Comparison of ENCODE assay signal across 8 cellular contexts in the genomic region with DNA sequence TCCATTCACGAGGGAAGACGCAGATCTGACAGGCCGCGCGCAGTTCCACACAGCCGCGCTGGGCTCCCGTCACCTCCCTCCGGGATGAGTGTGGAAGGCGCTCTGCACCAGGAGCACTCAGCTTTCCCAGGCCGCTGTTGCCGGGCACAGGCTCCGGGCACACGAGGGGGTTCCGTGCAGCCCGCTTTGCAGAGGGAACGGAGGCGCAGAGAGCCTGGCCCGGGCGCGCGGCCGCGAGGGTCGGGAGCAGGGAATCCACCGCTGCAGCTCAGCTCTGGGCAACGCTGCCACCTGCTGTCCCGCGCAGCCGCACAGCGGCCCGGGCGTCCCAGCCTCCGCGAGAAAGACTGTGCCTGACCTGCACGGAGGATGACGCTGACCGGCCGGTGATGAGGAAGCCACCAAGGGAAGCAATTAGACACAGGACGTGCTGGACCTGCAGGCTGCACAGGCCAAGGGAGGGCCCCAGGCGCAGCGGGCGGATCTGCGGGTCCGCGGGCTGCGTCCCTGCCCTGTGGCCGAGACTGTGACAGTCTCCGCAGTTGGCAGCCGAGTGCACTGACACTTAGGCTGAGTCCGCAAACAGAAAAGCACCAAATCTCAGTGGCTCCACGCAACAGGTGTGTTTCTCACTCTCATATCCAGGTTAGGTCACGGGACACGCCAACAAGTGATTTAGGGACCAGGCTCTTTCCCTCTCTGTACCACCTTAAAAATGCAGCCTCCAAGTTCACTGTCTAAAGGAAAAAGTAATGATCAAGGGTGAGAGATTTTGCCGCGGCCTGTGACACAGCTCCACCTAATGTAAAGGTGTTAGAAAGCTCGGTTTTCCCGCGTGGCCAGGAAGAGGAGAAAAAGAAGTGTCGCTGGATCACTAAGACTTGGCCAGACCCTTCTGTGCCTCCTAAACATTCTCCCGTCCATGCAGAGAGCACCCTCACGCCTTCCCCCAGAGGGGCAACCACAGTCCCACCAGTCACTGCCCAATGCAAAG.
DNase-seq lines count a peak whose midpoint lies in the region; ATAC-seq and TF ChIP-seq lines count a peak whose summit lies in the region.

No MANE protein-coding gene starts in this region.

- H3K9me3 Mint-ChIP-seq in brain: peaks cover 0 to 9% (median 4%) of the 10 kb centered on the region in 5 experiments

- TF ChIP-seq CTCF in GM12875 (IDR thresholded peaks at IDR 0.05; ENCODE audit: borderline replicate concordance, insufficient read depth, low read depth, low read length) (0 out of 2 replicates have a peak, but pooled peaks have one; percentile 24), brain (conservative IDR thresholded peaks at IDR 0.05) (peak; percentile 76 to 85)

- no peak overlapping the region for H3K4me3 ChIP-seq in GM12875 (ENCODE audit: low read depth, low read length)

- H3K4me3 Mint-ChIP-seq in brain: peak overlapping the region; percentile 87 to 91 (median 88)

- DNase-seq in ACHN (peak; percentile 71), NCI-H460 (ENCODE audit: extremely low read depth, low read depth) (peak; percentile 19), inferior parietal cortex (ENCODE audit: extremely low spot score) (peak; percentile 64), RKO (ENCODE audit: low spot score) (no peak)
- peak; percentile 1 to 3 for DNase-seq in stimulated activated CD4-positive, alpha-beta T cell treated with anti-CD3 and anti-CD28 coated beads, Interleukin-2, amount 100 ng/mL, for 48 hours

- no peaks in the 10 kb centered on the region for H3K36me3 Mint-ChIP-seq in brain

- peak overlapping the region in 4 of 5 experiments; percentile 64 to 84 (median 72) for H3K27ac Mint-ChIP-seq in brain

- ATAC-seq in HG02870 (IDR thresholded peaks at IDR 0.05; ENCODE audit: unreplicated experiment): peak; percentile 89

- in situ Hi-C loops in ACHN (cut with HindIII; ENCODE audit: low pct_ligation_motif_present, low pct_unique_long_range_greater_than_20kb, low sequenced_read_pairs): no loop called here

- peaks cover 27% of the 10 kb centered on the region for H3K27me3 Mint-ChIP-seq in brain

- peaks cover 18% of the 10 kb centered on the region for H3K4me1 Mint-ChIP-seq in brain
